20 cellular contexts compared by ENCODE assay signal in genomic region chr2:111522231-111522768, GRCh38.
DNase-seq lines count a peak whose midpoint lies in the region; ATAC-seq, FAIRE-seq and TF ChIP-seq lines count a peak whose summit lies in the region.
"Had no signal": no experiment of that assay in that cellular context is flagged by ENCODE, and none has a peak within 500 bp of the region (broad histone marks: within the 10 kb centered on the region; RNA-seq: fewer than 3 reads in every experiment).

No MANE protein-coding gene starts in this region.

- no TSS peak for BruUV-seq in K562 (replicated peaks; lab: Mats Ljungman, UMichigan)

- CTCF ChIA-PET in K562 (lab: Yijun Ruan, JAX; ENCODE audit: low intra/inter-chr PET ratio) = no interaction called here

- intact Hi-C loops in K562 (cut with micrococcal nuclease) (no loop called here), sciatic nerve (cut with DNase I) (no loop called here)

- no peaks in the 10 kb centered on the region for H3K9me1 ChIP-seq in K562 (ENCODE audit: control insufficient read depth, insufficient read depth, low read length)

- H3K27me3 ChIP-seq in K562 (ENCODE audit: control insufficient read depth in 2 of 2, insufficient read depth in 2 of 2, low read length in 2 of 2) = no peaks in the 10 kb centered on the region
- H3K27me3 ChIP-seq in hepatocyte = no peaks in the 10 kb centered on the region
- H3K27me3 ChIP-seq in MM.1S (replicated peaks; ENCODE audit: insufficient read depth, low read length) = no peaks in the 10 kb centered on the region
- H3K27me3 ChIP-seq: heart right ventricle, upper lobe of left lung had no signal

- H3K36me3 Mint-ChIP-seq in activated naive CD8-positive, alpha-beta T cell treated with anti-CD3 and anti-CD28 coated beads for 36 hours = no peaks in the 10 kb centered on the region
- H3K36me3 Mint-ChIP-seq: CD14-positive monocyte; stimulated activated naive B cell treated with anti-CD40 and anti-IgM and Interleukin-4, amounts not matched to agents 10 μg/mL and 1 μg/mL and 100 μg/mL, for 72 hours had no signal

- no peak overlapping the region for H3K4me3 ChIP-seq in K562
- no peak overlapping the region for H3K4me3 ChIP-seq in hepatocyte
- H3K4me3 ChIP-seq in MM.1S (ENCODE audit: low read length) = no peak overlapping the region
- H3K4me3 ChIP-seq: heart right ventricle, upper lobe of left lung had no signal

- no peaks in the 10 kb centered on the region for H4K20me1 ChIP-seq in K562 (replicated peaks; ENCODE audit: control insufficient read depth, insufficient read depth, low read length)
- H4K20me1 ChIP-seq in hepatocyte (ENCODE audit: insufficient read depth, poor library complexity, severe bottlenecking) = no peaks in the 10 kb centered on the region
- H4K20me1 ChIP-seq in MM.1S (ENCODE audit: insufficient read depth, low read length) = no peaks in the 10 kb centered on the region

- no peak for TF ChIP-seq RAD21 in K562 (CRISPR knock-in tag; conservative IDR thresholded peaks at IDR 0.05 in 1 of 2, IDR thresholded peaks at IDR 0.05 in 1 of 2)

- H3K9me3 ChIP-seq in K562 (replicated peaks; ENCODE audit: control insufficient read depth, insufficient read depth, low read depth, low read length) (no peaks in the 10 kb centered on the region), hepatocyte (ENCODE audit: low read depth) (no peaks in the 10 kb centered on the region), MM.1S (replicated peaks; ENCODE audit: insufficient read depth, low read length) (no peaks in the 10 kb centered on the region)
- H3K9me3 ChIP-seq: heart right ventricle, upper lobe of left lung had no signal

- WGBS in K562 (ENCODE audit: insufficient coverage, low coverage, missing lambda C conversion rate) = 20% methylated on average over 5 of the region's 5 CpGs
- WGBS in hepatocyte (ENCODE audit: low lambda C conversion rate, missing lambda C conversion rate) = 42% methylated on average over 5 of the region's 5 CpGs

- peaks cover 4 to 6% of the 10 kb centered on the region in 2 experiments; a peak in 4 of 5 replicates for H3K4me1 ChIP-seq in K562 (replicated peaks in 1 of 2; ENCODE audit: control insufficient read depth in 2 of 2, insufficient read depth in 2 of 2, low read length in 2 of 2)
- peaks cover 8% of the 10 kb centered on the region for H3K4me1 ChIP-seq in hepatocyte (ENCODE audit: insufficient read depth)
- H3K4me1 ChIP-seq in MM.1S (ENCODE audit: low read length) = no peaks in the 10 kb centered on the region

- H3K4me3 Mint-ChIP-seq in activated naive CD8-positive, alpha-beta T cell treated with anti-CD3 and anti-CD28 coated beads for 36 hours = no peak overlapping the region
- H3K4me3 Mint-ChIP-seq: activated T-helper 1 cell treated with anti-CD3 and anti-CD28 coated beads, Interleukin-12 subunit alpha, Interleukin-12 subunit beta, Interleukin-2, Interleukin-4 antibody, amounts not matched to agents 30 ng/mL and 10 ng/mL and 1 ng/mL, durations not matched to agents 14 hours and 24 hours and 36 hours; CD14-positive monocyte; stimulated activated naive B cell treated with anti-CD40 and anti-IgM and Interleukin-4, amounts not matched to agents 10 μg/mL and 1 μg/mL and 100 μg/mL, for 72 hours; T-helper 1 cell treated with Interleukin-12 subunit alpha and Interleukin-12 subunit beta and Interleukin-4 antibody, amounts not matched to agents 30 μg/mL and 1 μg/mL, for 36 hours had no signal

- TF ChIP-seq EP300 in K562 (IDR thresholded peaks at IDR 0.05; ENCODE audit: low read length) = no peak

- H3K9me3 Mint-ChIP-seq in activated naive CD8-positive, alpha-beta T cell treated with anti-CD3 and anti-CD28 coated beads for 36 hours = no peaks in the 10 kb centered on the region
- H3K9me3 Mint-ChIP-seq: activated T-helper 1 cell treated with anti-CD3 and anti-CD28 coated beads, Interleukin-12 subunit alpha, Interleukin-12 subunit beta, Interleukin-2, Interleukin-4 antibody, amounts not matched to agents 30 ng/mL and 10 ng/mL and 1 ng/mL, durations not matched to agents 14 hours and 24 hours and 36 hours; CD14-positive monocyte; stimulated activated naive B cell treated with anti-CD40 and anti-IgM and Interleukin-4, amounts not matched to agents 10 μg/mL and 1 μg/mL and 100 μg/mL, for 72 hours; T-helper 1 cell treated with Interleukin-12 subunit alpha and Interleukin-12 subunit beta and Interleukin-4 antibody, amounts not matched to agents 30 μg/mL and 1 μg/mL, for 36 hours had no signal

- no peaks in the 10 kb centered on the region for H3K9me2 ChIP-seq in hepatocyte (replicated peaks; ENCODE audit: insufficient read depth)
- no peaks in the 10 kb centered on the region for H3K9me2 ChIP-seq in MM.1S (replicated peaks; ENCODE audit: insufficient read depth, low read length)

- H3K4me1 Mint-ChIP-seq in activated naive CD8-positive, alpha-beta T cell treated with anti-CD3 and anti-CD28 coated beads for 36 hours = no peaks in the 10 kb centered on the region

- H2AFZ ChIP-seq in K562 (ENCODE audit: low read depth, low read length) (peak overlapping the region; percentile 27; the same call in 1 of the 2 replicates), hepatocyte (no peak overlapping the region), MM.1S (ENCODE audit: low read length) (no peak overlapping the region)

- POLR2A ChIA-PET in K562 (lab: Yijun Ruan, JAX) = no interaction called here

- peaks cover 6% of the 10 kb centered on the region for H3K27me3 Mint-ChIP-seq in activated naive CD8-positive, alpha-beta T cell treated with anti-CD3 and anti-CD28 coated beads for 36 hours

- no peak for ATAC-seq in K562
- peak; percentile 90 for ATAC-seq in sciatic nerve
- no peak for ATAC-seq in HG03159 (IDR thresholded peaks at IDR 0.05; ENCODE audit: unreplicated experiment)

- no peak overlapping the region for H3K9ac ChIP-seq in K562 (ENCODE audit: insufficient read depth in 1 of 2, low read depth in 2 of 2, low read length in 2 of 2)
- H3K9ac ChIP-seq in MM.1S (ENCODE audit: low read length) = no peak overlapping the region

- no peak overlapping the region for H3K27ac Mint-ChIP-seq in activated naive CD8-positive, alpha-beta T cell treated with anti-CD3 and anti-CD28 coated beads for 36 hours
- H3K27ac Mint-ChIP-seq: activated T-helper 1 cell treated with anti-CD3 and anti-CD28 coated beads, Interleukin-12 subunit alpha, Interleukin-12 subunit beta, Interleukin-2, Interleukin-4 antibody, amounts not matched to agents 30 ng/mL and 10 ng/mL and 1 ng/mL, durations not matched to agents 14 hours and 24 hours and 36 hours; T-helper 1 cell treated with Interleukin-12 subunit alpha and Interleukin-12 subunit beta and Interleukin-4 antibody, amounts not matched to agents 30 μg/mL and 1 μg/mL, for 36 hours had no signal

- H3K4me2 ChIP-seq in K562 (ENCODE audit: insufficient read depth, low read length) (no peak overlapping the region), hepatocyte (peak overlapping the region; percentile 19), MM.1S (ENCODE audit: low read depth, low read length) (no peak overlapping the region)

- DNase-seq in GM04504 (ENCODE audit: low read depth) = peak; percentile 21
- DNase-seq in K562 (ENCODE audit: extremely low read depth in 1 of 4, low spot score in 3 of 4) = no peak
- peak; percentile 22 for DNase-seq in hepatocyte (ENCODE audit: low spot score)
- DNase-seq in sciatic nerve (ENCODE audit: low spot score) = no peak
- no peak for DNase-seq in MM.1S
- no peak for DNase-seq in NCI-H2029 (lab: John Stamatoyannopoulos, UW)
- no peak for DNase-seq in activated naive CD8-positive, alpha-beta T cell treated with anti-CD3 and anti-CD28 coated beads for 36 hours
- DNase-seq: amniotic stem cell; NCI-H1092 treated with DMSO at 0.1 percent for 48 hours; NCI-H2171 treated with DMSO at 0.1 percent for 48 hours; stimulated activated naive B cell treated with anti-CD40 and anti-IgM and Interleukin-4, amounts not matched to agents 10 μg/mL and 1 μg/mL and 100 μg/mL, for 72 hours; upper lobe of left lung had no signal

- H3K36me3 ChIP-seq in K562 (ENCODE audit: control insufficient read depth, insufficient read depth, low read length) (no peaks in the 10 kb centered on the region), hepatocyte (replicated peaks; ENCODE audit: insufficient read depth, low read depth) (no peaks in the 10 kb centered on the region), MM.1S (replicated peaks; ENCODE audit: insufficient read depth, low read length) (no peaks in the 10 kb centered on the region)
- H3K36me3 ChIP-seq: heart right ventricle, upper lobe of left lung had no signal

- H3F3A ChIP-seq in MM.1S (ENCODE audit: insufficient read depth, low read length) = no peaks in the 10 kb centered on the region

- no peak for TF ChIP-seq CTCF in K562 (IDR thresholded peaks at IDR 0.05 in 2 of 3, conservative IDR thresholded peaks at IDR 0.05 in 1 of 3; ENCODE audit: insufficient read depth in 2 of 3, low read depth in 1 of 3, low read length in 3 of 3)
- TF ChIP-seq CTCF in hepatocyte (IDR thresholded peaks at IDR 0.05; ENCODE audit: poor library complexity) = no peak
- no peak for TF ChIP-seq CTCF in MM.1S (IDR thresholded peaks at IDR 0.05; ENCODE audit: low read length)

- no peak for TF ChIP-seq POLR2A in K562 (conservative IDR thresholded peaks at IDR 0.05)

- H3K27ac ChIP-seq in K562 (ENCODE audit: extremely low read depth, low read depth, low read length) (no peak overlapping the region), hepatocyte (peak overlapping the region; percentile 36), MM.1S (ENCODE audit: low read length) (no peak overlapping the region)
- H3K27ac ChIP-seq: heart right ventricle, RWPE1, upper lobe of left lung had no signal

- no peak for FAIRE-seq in K562 (lab: Jason Lieb, UNC)
- FAIRE-seq: colon, keratinocyte had no signal

- H3K79me2 ChIP-seq in K562 (ENCODE audit: control insufficient read depth, insufficient read depth, low read length) (no peaks in the 10 kb centered on the region), hepatocyte (no peaks in the 10 kb centered on the region), MM.1S (ENCODE audit: low read length) (no peaks in the 10 kb centered on the region)

- in situ Hi-C loops in K562 (cut with MboI) = loop anchor here (25.0 kb wide), 1 partner anchor 190 kb away; no protein-coding TSS in a partner anchor

TF ChIP-seq in K562, 482 proteins besides CTCF, POLR2A, EP300 and RAD21:
- peak; percentile 86 for TF ChIP-seq RBM25 (IDR thresholded peaks at IDR 0.05; ENCODE audit: low read depth, low read length, severe bottlenecking)
- TF ChIP-seq BCOR (IDR thresholded peaks at IDR 0.05) = peak; percentile 41; the same call in 1 of the 2 replicates
- peak; percentile 72 for TF ChIP-seq ADNP (tag; IDR thresholded peaks at IDR 0.05)
- TF ChIP-seq ZFP36 (IDR thresholded peaks at IDR 0.05; ENCODE audit: low read depth, low read length, partially characterized antibody) = no peak
- peak in 1 of 2 experiments; percentile 25; a peak in 1 of 4 replicates for TF ChIP-seq KDM1A (IDR thresholded peaks at IDR 0.05)
- no peak for TF ChIP-seq NBN (IDR thresholded peaks at IDR 0.05; ENCODE audit: low read depth)
- peak; percentile 67 for TF ChIP-seq CHD4 (IDR thresholded peaks at IDR 0.05; ENCODE audit: insufficient read depth, insufficient replicate concordance, low read depth, low read length, poor library complexity, severe bottlenecking)
- TF ChIP-seq SREBF1 (IDR thresholded peaks at IDR 0.05; ENCODE audit: borderline replicate concordance, low read depth, low read length) = no peak

Comparison
In these comparisons a context has a peak if more than half of its experiments do, and no peak if none do; other contexts are left out.
1. DNase-seq: peak in GM04504 (single experiment) and hepatocyte (single experiment); none in K562 (0 of 4), sciatic nerve (single experiment), MM.1S (single experiment), NCI-H2029 (single experiment) and activated naive CD8-positive, alpha-beta T cell treated with anti-CD3 and anti-CD28 coated beads for 36 hours (single experiment).